In genomic region chr19:6761053-6761676, GRCh38 we compare ENCODE assay signal across 1 cellular context.
A peak's percentile ranks its signal among the peaks of the same experiment; 100 is the strongest.
TF ChIP-seq lines count a peak whose summit lies in the region.

No MANE protein-coding gene starts in this region.

TF ChIP-seq in K562, 482 proteins besides CTCF, POLR2A, EP300 and RAD21 (continued from another document and continues in another):
- TF ChIP-seq ZNF436 (CRISPR knock-in tag; IDR thresholded peaks at IDR 0.05) (no peak), ZNF592 (IDR thresholded peaks at IDR 0.05) (no peak), ATF7 (IDR thresholded peaks at IDR 0.05) (no peak), ZNF766 (CRISPR knock-in tag; conservative IDR thresholded peaks at IDR 0.05) (no peak), PREB (CRISPR knock-in tag; IDR thresholded peaks at IDR 0.05) (no peak), HDAC3 (IDR thresholded peaks at IDR 0.05; ENCODE audit: borderline replicate concordance, partially characterized antibody) (no peak), ZNF584 (CRISPR knock-in tag; IDR thresholded peaks at IDR 0.05; ENCODE audit: low read depth) (no peak), THRB (CRISPR knock-in tag; conservative IDR thresholded peaks at IDR 0.05) (no peak), SRSF1 (IDR thresholded peaks at IDR 0.05; ENCODE audit: low read depth, low read length) (no peak), SRSF3 (IDR thresholded peaks at IDR 0.05; ENCODE audit: insufficient read depth, low read length) (no peak), FOXP1 (CRISPR knock-in tag; IDR thresholded peaks at IDR 0.05) (no peak), RAD51 (IDR thresholded peaks at IDR 0.05; ENCODE audit: borderline replicate concordance, low read depth) (peak; percentile 80), ZZZ3 (IDR thresholded peaks at IDR 0.05) (no peak), NFRKB (IDR thresholded peaks at IDR 0.05; ENCODE audit: low read depth) (no peak), GTF2F1 (IDR thresholded peaks at IDR 0.05; ENCODE audit: low read depth, low read length) (no peak), ZNF143 (CRISPR knock-in tag; IDR thresholded peaks at IDR 0.05) (peak; percentile 83), HSF4 (CRISPR knock-in tag; IDR thresholded peaks at IDR 0.05; ENCODE audit: borderline replicate concordance) (no peak), PRPF4 (IDR thresholded peaks at IDR 0.05; ENCODE audit: insufficient read depth, low read depth, low read length, poor library complexity, severe bottlenecking) (no peak), PCBP2 (IDR thresholded peaks at IDR 0.05; ENCODE audit: low read depth, low read length, poor library complexity, severe bottlenecking) (no peak), ZNF253 (CRISPR knock-in tag; conservative IDR thresholded peaks at IDR 0.05) (no peak), DNMT1 (IDR thresholded peaks at IDR 0.05) (no peak), RREB1 (CRISPR knock-in tag; IDR thresholded peaks at IDR 0.05) (no peak), MEIS2 (IDR thresholded peaks at IDR 0.05; ENCODE audit: partially characterized antibody) (peak; percentile 25), ZBTB1 (CRISPR knock-in tag; IDR thresholded peaks at IDR 0.05; ENCODE audit: borderline replicate concordance, low read depth) (no peak), CREM (IDR thresholded peaks at IDR 0.05; ENCODE audit: low read depth) (no peak), PBX2 (CRISPR knock-in tag; IDR thresholded peaks at IDR 0.05; ENCODE audit: low read depth) (no peak), PBX2 (tag; conservative IDR thresholded peaks at IDR 0.05; ENCODE audit: low read depth) (peak; percentile 78), NR2F6 (CRISPR knock-in tag; IDR thresholded peaks at IDR 0.05) (no peak), SAFB (IDR thresholded peaks at IDR 0.05; ENCODE audit: borderline replicate concordance, low read depth, low read length) (no peak), ZNF124 (CRISPR knock-in tag; IDR thresholded peaks at IDR 0.05) (no peak), CBFA2T3 (IDR thresholded peaks at IDR 0.05) (no peak), MNT (conservative IDR thresholded peaks at IDR 0.05) (no peak), POLR2G (IDR thresholded peaks at IDR 0.05; ENCODE audit: low read depth, low read length) (no peak), C11orf30 (IDR thresholded peaks at IDR 0.05; ENCODE audit: low read depth) (no peak), ZNF277 (CRISPR knock-in tag; IDR thresholded peaks at IDR 0.05; ENCODE audit: borderline replicate concordance) (no peak), E4F1 (CRISPR knock-in tag; IDR thresholded peaks at IDR 0.05; ENCODE audit: borderline replicate concordance) (no peak), RFX7 (CRISPR knock-in tag; IDR thresholded peaks at IDR 0.05) (no peak), ZNF583 (CRISPR knock-in tag; IDR thresholded peaks at IDR 0.05) (no peak), BCL6 (CRISPR knock-in tag; IDR thresholded peaks at IDR 0.05) (no peak), CREB5 (CRISPR knock-in tag; IDR thresholded peaks at IDR 0.05) (no peak), RBM25 (IDR thresholded peaks at IDR 0.05; ENCODE audit: low read depth, low read length, severe bottlenecking) (peak; percentile 7)
